In genomic region chr18:7177131-7177744, GRCh38 we compare ENCODE assay signal across 8 cellular contexts. TPM values are rescaled to one million over a fixed set of nuclear protein-coding genes. Genes with fewer than 3 reads are reported as not detected.
DNase-seq lines count a peak whose midpoint lies in the region; ATAC-seq and TF ChIP-seq lines count a peak whose summit lies in the region.

No MANE protein-coding gene starts in this region.

- H3K9me3 ChIP-seq in BE2C: no peaks in the 10 kb centered on the region
- no peaks in the 10 kb centered on the region for H3K9me3 ChIP-seq in HEK293 (ENCODE audit: control insufficient read depth, insufficient read depth, low read depth, low read length)

- POLR2A ChIA-PET in HEK293 (lab: Yijun Ruan, JAX): interaction anchor here (2.1 kb wide), 1 partner anchor 139 kb away, joined by 12 read pairs; no protein-coding TSS in a partner anchor

- DNase-seq in BE2C (peak; percentile 11), NCI-H82 (lab: John Stamatoyannopoulos, UW) (peak; percentile 86), dorsolateral prefrontal cortex (peak in 3 of 10 donors; percentile 20 to 67 (median 45)), lung microvascular endothelial cell (ENCODE audit: low read depth in 2 of 2) (peak; percentile 60 to 76)

- intact Hi-C loops in dorsolateral prefrontal cortex (cut with DNase I): loop anchor here in 1 of 2 donors (5.0 kb wide), 1 partner anchor 255 kb away; no protein-coding TSS in a partner anchor

- CTCF ChIA-PET in HEK293 (lab: Yijun Ruan, JAX): interaction anchor here (0.6 to 7.2 kb wide), 50 partner anchors 11 to 1213 kb away, joined by 3 to 164 read pairs (median 4); no protein-coding TSS in a partner anchor

- no peak overlapping the region for H3K27ac ChIP-seq in HEK293 (ENCODE audit: extremely low read depth, low read depth, low read length)
- H3K27ac ChIP-seq in dorsolateral prefrontal cortex: no peak overlapping the region

- H3K27me3 ChIP-seq in BE2C: no peaks in the 10 kb centered on the region
- no peaks in the 10 kb centered on the region for H3K27me3 ChIP-seq in dorsolateral prefrontal cortex

- H3K36me3 ChIP-seq in BE2C (no peaks in the 10 kb centered on the region), HEK293 (ENCODE audit: control insufficient read depth in 2 of 2, insufficient read depth in 1 of 2, low read length in 2 of 2) (no peaks in the 10 kb centered on the region)

- H3K4me1 ChIP-seq in BE2C (no peaks in the 10 kb centered on the region), HEK293 (ENCODE audit: control insufficient read depth, insufficient read depth, low read length) (no peaks in the 10 kb centered on the region)

- H3K4me3 ChIP-seq in BE2C (ENCODE audit: low read depth, low read length): no peak overlapping the region
- H3K4me3 ChIP-seq in HEK293 (ENCODE audit: low read depth, low read length): no peak overlapping the region
- H3K4me3 ChIP-seq in dorsolateral prefrontal cortex: no peak overlapping the region

- ATAC-seq in HG03354 (IDR thresholded peaks at IDR 0.05; ENCODE audit: poor library complexity, severe bottlenecking, unreplicated experiment) (no peak), HG03457 (IDR thresholded peaks at IDR 0.05; ENCODE audit: unreplicated experiment) (no peak), GM18858 (IDR thresholded peaks at IDR 0.05; ENCODE audit: unreplicated experiment) (no peak)

- TF ChIP-seq CTCF in BE2C (IDR thresholded peaks at IDR 0.05; ENCODE audit: low read depth, low read length): peak; percentile 29; the same call in 1 of the 2 replicates
- TF ChIP-seq CTCF in HEK293 (tag by site-specific recombination; IDR thresholded peaks at IDR 0.05): peak; percentile 44; the same call in 1 of the 2 replicates
- peak; percentile 27 to 77 (median 60) for TF ChIP-seq CTCF in dorsolateral prefrontal cortex (IDR thresholded peaks at IDR 0.05 in 54 of 56, conservative IDR thresholded peaks at IDR 0.05 in 2 of 56; ENCODE audit: low read depth in 1 of 56, partially characterized antibody in 56 of 56)

TF ChIP-seq in HEK293, 187 proteins besides CTCF, POLR2A, EP300 and RAD21:
- TF ChIP-seq ZNF530 (tag by site-specific recombination; IDR thresholded peaks at IDR 0.05; ENCODE audit: low read depth) (no peak), KLF1 (tag by site-specific recombination; IDR thresholded peaks at IDR 0.05) (no peak), ZSCAN23 (tag by site-specific recombination; IDR thresholded peaks at IDR 0.05) (no peak), PRDM1 (tag by site-specific recombination; IDR thresholded peaks at IDR 0.05) (peak; percentile 10), ZNF654 (tag by site-specific recombination; IDR thresholded peaks at IDR 0.05; ENCODE audit: low read depth) (peak; percentile 80), ZSCAN30 (tag by site-specific recombination; IDR thresholded peaks at IDR 0.05) (peak; percentile 35; the same call in 1 of the 2 replicates), ZNF398 (tag by site-specific recombination; IDR thresholded peaks at IDR 0.05) (no peak), ZBTB10 (tag by site-specific recombination; IDR thresholded peaks at IDR 0.05) (no peak), ZNF214 (tag by site-specific recombination; IDR thresholded peaks at IDR 0.05; ENCODE audit: borderline replicate concordance) (no peak), ZNF621 (tag by site-specific recombination; IDR thresholded peaks at IDR 0.05) (no peak), ZNF768 (tag by site-specific recombination; IDR thresholded peaks at IDR 0.05) (no peak), ZNF211 (tag by site-specific recombination; IDR thresholded peaks at IDR 0.05; ENCODE audit: low read depth) (no peak), GFI1B (tag by site-specific recombination; IDR thresholded peaks at IDR 0.05) (0 out of 2 replicates have a peak, but pooled peaks have one; percentile 49), GLIS2 (tag by site-specific recombination; IDR thresholded peaks at IDR 0.05) (no peak)

RNA-seq across cellular contexts. Expression of gene LRRC30, which starts 53.7 kb away (rescaled TPM):
- not detected for polyA plus RNA-seq in BE2C (2012; ENCODE audit: insufficient read depth, insufficient read length, low read depth)
- not detected for total RNA-seq in dorsolateral prefrontal cortex
- total RNA-seq in lung microvascular endothelial cell: not detected in 2 replicates

RNA-seq across cellular contexts. Expression of gene LAMA1, which starts 59.6 kb away (rescaled TPM):
- polyA plus RNA-seq in BE2C (2012; ENCODE audit: insufficient read depth, insufficient read length, low read depth): not detected
- total RNA-seq in dorsolateral prefrontal cortex (10 to 100 TPM in 16 of 120 experiments, 1 to 10 TPM in 104; 2.0 to 25.4 (median 6.1) TPM), lung microvascular endothelial cell (0.20 and 0.22 TPM in 2 replicates)
